ENCODE assay signal across 20 cellular contexts in the genomic region with DNA sequence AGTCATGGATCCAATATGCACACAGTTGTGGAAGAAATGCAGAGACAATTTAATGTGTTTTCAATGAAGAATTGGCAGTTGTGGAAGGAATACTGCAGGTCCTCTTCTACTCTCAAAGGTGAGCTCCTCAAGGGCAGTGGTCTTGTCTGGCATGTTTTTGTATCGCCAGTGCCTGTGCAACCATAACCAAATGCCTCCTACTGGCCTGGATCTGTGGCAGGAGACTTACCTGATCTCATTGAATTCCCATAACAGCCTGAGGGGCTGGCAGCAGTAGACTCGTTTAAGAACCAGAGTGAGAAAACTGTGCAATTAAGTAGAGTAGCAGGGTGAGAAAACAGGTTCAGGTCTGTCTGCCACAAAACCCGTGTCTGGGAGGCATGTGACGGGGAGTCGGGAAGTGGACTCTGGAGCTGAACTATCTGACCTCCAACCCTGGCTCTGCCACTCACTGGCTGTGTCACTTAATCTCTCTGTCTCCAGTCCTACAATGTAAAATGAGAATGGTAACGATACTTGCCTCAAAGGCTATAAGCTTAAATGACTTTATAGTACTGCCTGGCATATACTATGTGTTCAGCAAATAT.
DNase-seq lines count a peak whose midpoint lies in the region; TF ChIP-seq lines count a peak whose summit lies in the region.
"Had no signal": no experiment of that assay in that cellular context is flagged by ENCODE, and none has a peak within 500 bp of the region (broad histone marks: within the 10 kb centered on the region; RNA-seq: fewer than 3 reads in every experiment).

No MANE protein-coding gene starts in this region.

- DNase-seq in ELF-1 (ENCODE audit: low read depth, low spot score) = peak; percentile 42
- no peak for DNase-seq in OCI-LY7 (ENCODE audit: low spot score)
- peak; percentile 24 for DNase-seq in left kidney (ENCODE audit: low read depth, low spot score)
- DNase-seq in medulla oblongata (ENCODE audit: extremely low spot score) = no peak
- DNase-seq in SHP77 treated with DMSO at 0.1 percent for 48 hours (lab: John Stamatoyannopoulos, UW) = no peak
- DNase-seq in tibial nerve (ENCODE audit: low spot score in 2 of 2) = no peak
- DNase-seq: 8988T; ACHN; AML-193; BE2C; CD4-positive, alpha-beta T cell; CD8-positive, alpha-beta memory T cell; DMS 273 treated with DMSO at 0.1 percent for 48 hours; DMS79; EL; GF-D8; H9 had no signal

- H3K9me2 ChIP-seq in OCI-LY7 (ENCODE audit: insufficient read depth, low read length) = no peaks in the 10 kb centered on the region; the same call in 1 of the 2 replicates

- CTCF ChIA-PET in OCI-LY7 (lab: Charles Lee; ENCODE audit: unreplicated experiment) = no interaction called here

- no peaks in the 10 kb centered on the region for H3K79me2 ChIP-seq in OCI-LY7 (ENCODE audit: insufficient read depth, low read depth, low read length)

- peaks cover 15% of the 10 kb centered on the region for H3K9me3 ChIP-seq in OCI-LY7 (ENCODE audit: low read length)
- peaks cover 0 to 3% (median 0%) of the 10 kb centered on the region in 4 donors for H3K9me3 ChIP-seq in tibial nerve
- H3K9me3 ChIP-seq: A549, BE2C had no signal

- H3K27ac ChIP-seq in OCI-LY7 (ENCODE audit: low read depth, low read length, poor library complexity, severe bottlenecking) (no peak overlapping the region), tibial nerve (no peak overlapping the region)
- H3K27ac ChIP-seq: A549; BLaER1 treated with 17β-estradiol and CSF1 and Interleukin-3, amounts not matched to agents 10 nM and 100 nM had no signal

- H3K27me3 ChIP-seq in tibial nerve = no peaks in the 10 kb centered on the region
- H3K27me3 ChIP-seq: BE2C; BLaER1 treated with 17β-estradiol and CSF1 and Interleukin-3, amounts not matched to agents 10 nM and 100 nM had no signal

- H3K36me3 ChIP-seq in OCI-LY7 (ENCODE audit: insufficient read depth, low read length) (no peaks in the 10 kb centered on the region), tibial nerve (no peaks in the 10 kb centered on the region)
- H3K36me3 ChIP-seq: BE2C; BLaER1 treated with 17β-estradiol and CSF1 and Interleukin-3, amounts not matched to agents 10 nM and 100 nM had no signal

- TF ChIP-seq POLR2A in tibial nerve (IDR thresholded peaks at IDR 0.05) = no peak

- no peaks in the 10 kb centered on the region for H3K4me1 ChIP-seq in OCI-LY7 (ENCODE audit: insufficient read depth, low read length, poor library complexity, severe bottlenecking)
- no peaks in the 10 kb centered on the region for H3K4me1 ChIP-seq in tibial nerve
- H3K4me1 ChIP-seq: A549; BLaER1 treated with 17β-estradiol and CSF1 and Interleukin-3, amounts not matched to agents 10 nM and 100 nM had no signal

- no TSS peak for BruUV-seq in OCI-LY7 (replicated peaks; lab: Mats Ljungman, UMichigan)

- peak overlapping the region; percentile 59 for H2AFZ ChIP-seq in OCI-LY7 (ENCODE audit: low read length)
- H2AFZ ChIP-seq: GM23338 had no signal

- POLR2A ChIA-PET in OCI-LY7 (lab: Charles Lee) = interaction anchor here (0.9 kb wide), 1 partner anchor 8 kb away, joined by 4 read pairs; no protein-coding TSS in a partner anchor

- intact Hi-C loops in OCI-LY7 (cut with micrococcal nuclease; ENCODE audit: unreplicated experiment) = no loop called here

- 66 to 70% methylated on average over 6 of the region's 6 CpGs for WGBS in tibial nerve, 2 donors

- H3K4me3 ChIP-seq in OCI-LY7 (ENCODE audit: low read depth, low read length, poor library complexity, severe bottlenecking) (no peak overlapping the region), tibial nerve (no peak overlapping the region)
- H3K4me3 ChIP-seq: A549; BLaER1 treated with 17β-estradiol and CSF1 and Interleukin-3, amounts not matched to agents 10 nM and 100 nM; GM23338 had no signal

- no peak for TF ChIP-seq EP300 in tibial nerve (IDR thresholded peaks at IDR 0.05)

- no peaks in the 10 kb centered on the region for H4K20me1 ChIP-seq in OCI-LY7 (ENCODE audit: insufficient read depth, low read length)
- H4K20me1 ChIP-seq: BLaER1 treated with 17β-estradiol and CSF1 and Interleukin-3, amounts not matched to agents 10 nM and 100 nM had no signal

- TF ChIP-seq CTCF in OCI-LY7 (conservative IDR thresholded peaks at IDR 0.05; ENCODE audit: low read length) (no peak), tibial nerve (IDR thresholded peaks at IDR 0.05) (no peak)

- H3K4me2 ChIP-seq in OCI-LY7 (ENCODE audit: low read length) = no peak overlapping the region
- H3K4me2 ChIP-seq: A549; BLaER1 treated with 17β-estradiol and CSF1 and Interleukin-3, amounts not matched to agents 10 nM and 100 nM; GM23338 had no signal

Comparison
In these comparisons a context has a peak if more than half of its experiments do, and no peak if none do; other contexts are left out.
1. DNase-seq: peak in ELF-1 (single experiment) and left kidney (single experiment); none in OCI-LY7 (single experiment), medulla oblongata (single experiment), SHP77 treated with DMSO at 0.1 percent for 48 hours (single experiment) and tibial nerve (0 of 2).